25 cellular contexts compared by ENCODE assay signal in genomic region chr4:15930314-15930713, GRCh38. TPM values are rescaled to one million over a fixed set of nuclear protein-coding genes. Genes with fewer than 3 reads are reported as not detected.
DNase-seq lines count a peak whose midpoint lies in the region; ATAC-seq, FAIRE-seq and TF ChIP-seq lines count a peak whose summit lies in the region.
"Had no signal": no experiment of that assay in that cellular context is flagged by ENCODE, and none has a peak within 500 bp of the region (broad histone marks: within the 10 kb centered on the region; RNA-seq: fewer than 3 reads in every experiment).

No MANE protein-coding gene starts in this region.

- peak; percentile 26 for DNase-seq in NB4 (ENCODE audit: low read depth)
- no peak for DNase-seq in omental fat pad (ENCODE audit: low spot score)
- DNase-seq in NCI-H2081 (lab: John Stamatoyannopoulos, UW), result no peak
- DNase-seq in HTR-8/SVneo (ENCODE audit: insufficient read length, low spot score), result no peak
- DNase-seq in MCF 10A (ENCODE audit: unreplicated experiment), result no peak
- DNase-seq: DMS79, foreskin melanocyte, hypothalamus, Kasumi-1, NCI-H1092, NCI-H1930, NCI-H345, SHP77 treated with DMSO at 0.1 percent for 48 hours, small intestine, SW 1271, tibial artery had no signal

- TF ChIP-seq POLR2A in NB4 (IDR thresholded peaks at IDR 0.05; ENCODE audit: extremely low read depth, insufficient read length), result no peak

- peaks cover 10% of the 10 kb centered on the region for H3K4me1 Mint-ChIP-seq in MCF 10A (ENCODE audit: insufficient read depth, unreplicated experiment)

- no peak overlapping the region for H3K27ac Mint-ChIP-seq in MCF 10A (ENCODE audit: low read depth, unreplicated experiment)
- H3K27ac Mint-ChIP-seq: activated naive CD8-positive, alpha-beta T cell; activated T-helper 1 cell treated with anti-CD3 and anti-CD28 coated beads, Interleukin-12 subunit alpha, Interleukin-12 subunit beta, Interleukin-2, Interleukin-4 antibody, amounts not matched to agents 30 ng/mL and 10 ng/mL and 1 ng/mL, durations not matched to agents 14 hours and 24 hours and 36 hours; stimulated activated naive CD8-positive, alpha-beta T cell treated with anti-CD3 and anti-CD28 coated beads, Interleukin-15, Interleukin-2, amounts not matched to agents 100 ng/mL and 50 ng/mL, for 24 hours had no signal

- peaks cover 3% of the 10 kb centered on the region for H3K36me3 Mint-ChIP-seq in MCF 10A (ENCODE audit: insufficient read depth, unreplicated experiment)
- H3K36me3 Mint-ChIP-seq: activated naive CD8-positive, alpha-beta T cell had no signal

- no peak for TF ChIP-seq CTCF in NB4 (IDR thresholded peaks at IDR 0.05; ENCODE audit: low read depth, low read length)
- no peak for TF ChIP-seq CTCF in omental fat pad (IDR thresholded peaks at IDR 0.05)
- TF ChIP-seq CTCF in MCF 10A (IDR thresholded peaks at IDR 0.05; ENCODE audit: unreplicated experiment), result no peak

- H3K27me3 Mint-ChIP-seq in MCF 10A (ENCODE audit: insufficient read depth, unreplicated experiment), result no peaks in the 10 kb centered on the region

- BruUV-seq in MCF 10A (replicated peaks; lab: Mats Ljungman, UMichigan), result no TSS peak

- no peak overlapping the region for H3K4me3 Mint-ChIP-seq in MCF 10A (ENCODE audit: unreplicated experiment)
- H3K4me3 Mint-ChIP-seq: activated naive CD8-positive, alpha-beta T cell; activated T-helper 1 cell treated with anti-CD3 and anti-CD28 coated beads, Interleukin-12 subunit alpha, Interleukin-12 subunit beta, Interleukin-2, Interleukin-4 antibody, amounts not matched to agents 30 ng/mL and 10 ng/mL and 1 ng/mL, durations not matched to agents 14 hours and 24 hours and 36 hours; stimulated activated naive CD8-positive, alpha-beta T cell treated with anti-CD3 and anti-CD28 coated beads, Interleukin-15, Interleukin-2, amounts not matched to agents 100 ng/mL and 50 ng/mL, for 24 hours had no signal

- POLR2A ChIA-PET in MCF 10A (lab: Yijun Ruan, JAX), result no interaction called here

- H3K4me3 ChIP-seq in NB4 (ENCODE audit: low read depth, low read length), result no peak overlapping the region
- H3K4me3 ChIP-seq: lung, tibial artery had no signal

- no peak for FAIRE-seq in HTR-8/SVneo (lab: Jason Lieb, UNC)
- FAIRE-seq: H1, small intestine had no signal

- ATAC-seq in GM18858 (IDR thresholded peaks at IDR 0.05; ENCODE audit: unreplicated experiment), result peak; percentile 46
- peak; percentile 51 for ATAC-seq in GM21723 (IDR thresholded peaks at IDR 0.05; ENCODE audit: unreplicated experiment)
- ATAC-seq in omental fat pad (ENCODE audit: low FRiP score), result peak; percentile 66
- no peak for ATAC-seq in GM21576 (IDR thresholded peaks at IDR 0.05; ENCODE audit: unreplicated experiment)
- ATAC-seq: activated CD4-positive, CD25-positive, alpha-beta regulatory T cell treated with anti-CD3 and anti-CD28 coated beads, Interleukin-2, amount 50 U/mL, for 24 hours had no signal

- no peaks in the 10 kb centered on the region for H3K9me3 Mint-ChIP-seq in MCF 10A (ENCODE audit: unreplicated experiment)
- H3K9me3 Mint-ChIP-seq: activated T-helper 1 cell treated with anti-CD3 and anti-CD28 coated beads, Interleukin-12 subunit alpha, Interleukin-12 subunit beta, Interleukin-2, Interleukin-4 antibody, amounts not matched to agents 30 ng/mL and 10 ng/mL and 1 ng/mL, durations not matched to agents 14 hours and 24 hours and 36 hours; stimulated activated naive CD8-positive, alpha-beta T cell treated with anti-CD3 and anti-CD28 coated beads, Interleukin-15, Interleukin-2, amounts not matched to agents 100 ng/mL and 50 ng/mL, for 24 hours had no signal

- intact Hi-C loops in MCF 10A (cut with micrococcal nuclease), result no loop called here

- CTCF ChIA-PET in MCF 10A (lab: Yijun Ruan, JAX), result interaction anchor here (0.6 to 1.4 kb wide), 2 partner anchors 11 to 47 kb away, joined by 3 to 4 read pairs; no protein-coding TSS in a partner anchor

RNA-seq across cellular contexts. Expression of gene FGFBP1, which starts 8.2 kb away (rescaled TPM):
- total RNA-seq in omental fat pad (10 to 100 TPM in 1 of 4 donors, 1 to 10 TPM in 2, under 1 TPM in 1; 0.50 to 25.8 (median 1.9) TPM), MCF 10A (2022) (9.5 and 13.8 TPM in 2 replicates)
- total RNA-seq: activated T-helper 1 cell treated with anti-CD3 and anti-CD28 coated beads, Interleukin-12 subunit alpha, Interleukin-12 subunit beta, Interleukin-2, Interleukin-4 antibody, amounts not matched to agents 30 ng/mL and 10 ng/mL and 1 ng/mL, durations not matched to agents 14 hours and 24 hours and 36 hours had no signal

RNA-seq across cellular contexts. Expression of gene FGFBP2, which starts 32.7 kb away (rescaled TPM):
- 10 to 100 TPM in 3 of 4 donors, 1 to 10 TPM in 1; 4.7 to 34.8 (median 20.9) TPM for total RNA-seq in omental fat pad
- total RNA-seq in MCF 10A (2022), result not detected in 2 replicates
- total RNA-seq: H1 had no signal
